27 cellular contexts compared by ENCODE assay signal in the genomic region with DNA sequence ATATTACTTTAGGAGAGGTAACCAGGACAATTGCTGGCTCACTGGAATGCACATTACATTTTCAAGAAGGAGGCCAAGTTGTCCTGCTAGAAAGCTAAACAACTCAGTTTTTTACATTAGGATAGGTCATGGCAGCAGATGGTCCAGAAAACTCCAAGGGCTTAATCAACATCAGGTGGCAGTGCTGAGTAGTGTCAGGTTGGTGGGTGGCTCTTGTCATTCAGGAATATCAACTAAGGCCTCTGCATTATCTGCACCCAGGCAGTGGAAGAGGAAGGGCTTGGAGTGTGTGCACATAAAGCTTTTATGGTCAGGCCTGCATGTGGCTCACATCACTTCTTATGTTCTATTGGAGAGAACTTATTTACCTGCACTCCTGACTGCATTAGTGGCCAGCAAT. TPM values are rescaled to one million over a fixed set of nuclear protein-coding genes. Genes with fewer than 3 reads are reported as not detected.
"Had no signal": no experiment of that assay in that cellular context is flagged by ENCODE, and none has a peak within 500 bp of the region (broad histone marks: within the 10 kb centered on the region; RNA-seq: fewer than 3 reads in every experiment).

No MANE protein-coding gene starts in this region.

- H3K27ac ChIP-seq: esophagus muscularis mucosa, tibial artery had no signal

- H3K27ac Mint-ChIP-seq: activated B cell treated with CpG ODN at 0.5 μM for 24 hours; activated CD4-positive, alpha-beta memory T cell treated with anti-CD3 and anti-CD28 coated beads for 36 hours; activated naive CD8-positive, alpha-beta T cell treated with anti-CD3 and anti-CD28 coated beads for 36 hours; activated T-helper 1 cell treated with anti-CD3 and anti-CD28 coated beads, Interleukin-12 subunit alpha, Interleukin-12 subunit beta, Interleukin-2, Interleukin-4 antibody, amounts not matched to agents 30 ng/mL and 10 ng/mL and 1 ng/mL, durations not matched to agents 14 hours and 24 hours and 36 hours; naive B cell had no signal

- H3K36me3 ChIP-seq: esophagus muscularis mucosa, heart right ventricle, tibial artery had no signal

- H3K4me1 ChIP-seq: esophagus muscularis mucosa, tibial artery had no signal

- H3K4me3 ChIP-seq: esophagus muscularis mucosa, heart right ventricle, mucosa of descending colon, tibial artery had no signal

- H3K36me3 Mint-ChIP-seq: activated CD4-positive, alpha-beta memory T cell treated with anti-CD3 and anti-CD28 coated beads for 36 hours; naive B cell had no signal

- DNase-seq: activated B cell treated with CpG ODN at 0.5 μM for 24 hours; activated CD4-positive, alpha-beta memory T cell treated with anti-CD3 and anti-CD28 coated beads for 36 hours; activated CD4-positive, alpha-beta T cell treated with anti-CD3 and anti-CD28 coated beads for 4 hours; activated gamma-delta T cell treated with Interleukin-2 at 50 U/mL for 16 hours; activated naive CD8-positive, alpha-beta T cell treated with anti-CD3 and anti-CD28 coated beads for 36 hours; activated T-cell treated with anti-CD3 and anti-CD28 coated beads for 4 hours; amniotic stem cell; effector CD4-positive, alpha-beta T cell; heart right ventricle; kidney glomerular epithelial cell; mesenchymal stem cell; mucosa of descending colon; naive B cell; retina; stimulated activated CD4-positive, alpha-beta T cell treated with anti-CD3 and anti-CD28 coated beads, Interleukin-12 subunit alpha, Interleukin-12 subunit beta, amount 100 ng/mL, for 4 hours; stimulated activated CD4-positive, alpha-beta T cell treated with anti-CD3 and anti-CD28 coated beads, Interleukin-2, amount 100 ng/mL, for 24 hours; stimulated activated naive CD8-positive, alpha-beta T cell treated with anti-CD3 and anti-CD28 coated beads, Interleukin-15, Interleukin-2, amounts not matched to agents 100 U/mL and 50 U/mL, for 24 hours; substantia nigra; tibial artery had no signal

- H3K27me3 Mint-ChIP-seq: activated CD4-positive, alpha-beta memory T cell treated with anti-CD3 and anti-CD28 coated beads for 36 hours; activated naive CD8-positive, alpha-beta T cell treated with anti-CD3 and anti-CD28 coated beads for 36 hours had no signal

- H3K4me3 Mint-ChIP-seq: activated B cell treated with CpG ODN at 0.5 μM for 24 hours; activated CD4-positive, alpha-beta memory T cell treated with anti-CD3 and anti-CD28 coated beads for 36 hours; activated naive CD8-positive, alpha-beta T cell treated with anti-CD3 and anti-CD28 coated beads for 36 hours; activated T-helper 1 cell treated with anti-CD3 and anti-CD28 coated beads, Interleukin-12 subunit alpha, Interleukin-12 subunit beta, Interleukin-2, Interleukin-4 antibody, amounts not matched to agents 30 ng/mL and 10 ng/mL and 1 ng/mL, durations not matched to agents 14 hours and 24 hours and 36 hours; naive B cell; neural crest cell had no signal

- H3K9me3 ChIP-seq: esophagus muscularis mucosa, mucosa of descending colon, tibial artery had no signal

- H3K27me3 ChIP-seq: esophagus muscularis mucosa, heart right ventricle, tibial artery had no signal

- H3K9me3 Mint-ChIP-seq: activated B cell treated with CpG ODN at 0.5 μM for 24 hours; activated naive CD8-positive, alpha-beta T cell treated with anti-CD3 and anti-CD28 coated beads for 36 hours; neural crest cell had no signal

- FAIRE-seq: urothelium cell line had no signal

- ATAC-seq: heart right ventricle; mucosa of descending colon; stimulated activated naive CD8-positive, alpha-beta T cell treated with anti-CD3 and anti-CD28 coated beads, Interleukin-15, Interleukin-2, amounts not matched to agents 100 U/mL and 50 U/mL, for 24 hours had no signal

- H3K4me1 Mint-ChIP-seq: activated B cell treated with CpG ODN at 0.5 μM for 24 hours; activated naive CD8-positive, alpha-beta T cell treated with anti-CD3 and anti-CD28 coated beads for 36 hours; naive B cell; neural crest cell had no signal

RNA-seq across cellular contexts. Expression of a gene that starts 32.2 kb away (rescaled TPM):
- total RNA-seq: activated B cell treated with CpG ODN at 0.5 μM for 24 hours; activated CD4-positive, alpha-beta memory T cell treated with anti-CD3 and anti-CD28 coated beads for 36 hours; activated naive CD8-positive, alpha-beta T cell treated with anti-CD3 and anti-CD28 coated beads for 36 hours; activated T-helper 1 cell treated with anti-CD3 and anti-CD28 coated beads, Interleukin-12 subunit alpha, Interleukin-12 subunit beta, Interleukin-2, Interleukin-4 antibody, amounts not matched to agents 30 ng/mL and 10 ng/mL and 1 ng/mL, durations not matched to agents 14 hours and 24 hours and 36 hours; cerebellum; esophagus muscularis mucosa; heart right ventricle; lower leg skin; mucosa of descending colon; neural crest cell; omental fat pad; posterior vena cava had no signal
- polyA plus RNA-seq: heart right ventricle had no signal
